In the genomic region with DNA sequence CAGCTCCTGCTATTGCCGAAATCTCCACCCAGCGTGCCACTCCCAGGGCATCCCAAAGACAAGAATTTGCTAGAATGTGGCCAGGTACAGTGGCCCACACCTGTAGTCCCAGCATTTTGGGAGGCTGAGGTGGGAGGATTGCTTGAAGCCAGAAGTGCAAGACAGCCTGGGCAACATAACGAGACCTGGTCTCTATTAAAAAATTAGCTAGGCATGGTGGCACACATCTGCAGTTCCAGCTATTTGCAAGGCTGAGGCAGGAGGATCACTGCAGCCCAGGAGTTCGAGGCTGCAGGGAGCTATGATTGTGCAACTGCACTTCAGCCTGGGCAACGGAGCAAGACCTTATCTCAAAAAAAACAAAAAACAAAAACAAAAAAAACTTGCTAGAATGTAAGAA, we compare ENCODE assay signal across 16 cellular contexts.
DNase-seq lines count a peak whose midpoint lies in the region; ATAC-seq and TF ChIP-seq lines count a peak whose summit lies in the region.
"Had no signal": no experiment of that assay in that cellular context is flagged by ENCODE, and none has a peak within 500 bp of the region (broad histone marks: within the 10 kb centered on the region; RNA-seq: fewer than 3 reads in every experiment).

No MANE protein-coding gene starts in this region.

- no peak overlapping the region for H3K27ac ChIP-seq in CD8-positive, alpha-beta T cell (ENCODE audit: low read depth, low read length)
- H3K27ac ChIP-seq: neutrophil, testis had no signal

- H2AFZ ChIP-seq in Loucy (ENCODE audit: low read length), result no peak overlapping the region

- H3K4me2 ChIP-seq in Loucy (ENCODE audit: low read depth, low read length, poor library complexity, severe bottlenecking), result peak overlapping the region; percentile 94

- no peaks in the 10 kb centered on the region for H4K20me1 ChIP-seq in Loucy (ENCODE audit: insufficient read depth, low read length, poor library complexity, severe bottlenecking)

- POLR2A ChIA-PET in CD8-positive, alpha-beta T cell (lab: Charles Lee), result interaction anchor here (1.6 kb wide), 1 partner anchor 15 kb away, joined by 5 read pairs; no protein-coding TSS in a partner anchor
- POLR2A ChIA-PET in naive thymus-derived CD8-positive, alpha-beta T cell (lab: Charles Lee), result interaction anchor here (0.7 to 1.4 kb wide), 3 partner anchors 173 to 1230 kb away, joined by 3 read pairs; no protein-coding TSS in a partner anchor

- peaks cover 7% of the 10 kb centered on the region; the same call in 1 of the 2 replicates for H3F3A ChIP-seq in Loucy (ENCODE audit: low read depth)

- ATAC-seq in CD8-positive, alpha-beta T cell, result no peak
- no peak for ATAC-seq in activated T-cell treated with anti-CD3 and anti-CD28 coated beads, Interleukin-2, amount 50 U/mL, for 72 hours (replicated peaks in 1 of 2)
- ATAC-seq in naive thymus-derived CD8-positive, alpha-beta T cell, result no peak
- no peak for ATAC-seq in HG03520 (IDR thresholded peaks at IDR 0.05; ENCODE audit: unreplicated experiment)
- no peak for ATAC-seq in HG03571 (IDR thresholded peaks at IDR 0.05; ENCODE audit: unreplicated experiment)
- ATAC-seq: right cardiac atrium had no signal

- CTCF ChIA-PET in CD8-positive, alpha-beta T cell (lab: Charles Lee), result interaction anchor here (0.9 to 4.4 kb wide), 7 partner anchors 9 to 1067 kb away, joined by 3 to 32 read pairs (median 5); no protein-coding TSS in a partner anchor

- H3K36me3 ChIP-seq in CD8-positive, alpha-beta T cell (ENCODE audit: insufficient read depth, low read length), result no peaks in the 10 kb centered on the region
- H3K36me3 ChIP-seq in Loucy (ENCODE audit: insufficient read depth, low read length), result no peaks in the 10 kb centered on the region
- H3K36me3 ChIP-seq: BE2C, neutrophil had no signal

- peaks cover 73% of the 10 kb centered on the region for H3K4me1 Mint-ChIP-seq in CD8-positive, alpha-beta T cell (ENCODE audit: low read depth)
- H3K4me1 Mint-ChIP-seq in activated T-cell treated with anti-CD3 and anti-CD28 coated beads, Interleukin-2, amount 50 U/mL, for 72 hours (ENCODE audit: low read depth), result peaks cover 70% of the 10 kb centered on the region
- H3K4me1 Mint-ChIP-seq in naive thymus-derived CD8-positive, alpha-beta T cell, result peaks cover 27 to 81% (median 77%) of the 10 kb centered on the region in 4 donors

- intact Hi-C loops in CD8-positive, alpha-beta T cell (cut with DNase I, micrococcal nuclease), result loop anchor here (2.0 to 10.0 kb wide), 11 partner anchors 14 to 1752 kb away; partner anchors contain the start of genes ZEB1 (in 2 of the 2), ARHGAP12 (in 1 of the 2), MTPAP (in 1 of the 2) and ZNF438 (in 1 of the 2)

- H3K9me3 Mint-ChIP-seq in CD8-positive, alpha-beta T cell, result no peaks in the 10 kb centered on the region
- H3K9me3 Mint-ChIP-seq in activated T-cell treated with anti-CD3 and anti-CD28 coated beads, Interleukin-2, amount 50 U/mL, for 72 hours, result no peaks in the 10 kb centered on the region
- no peaks in the 10 kb centered on the region for H3K9me3 Mint-ChIP-seq in naive thymus-derived CD8-positive, alpha-beta T cell

- H3K36me3 Mint-ChIP-seq in CD8-positive, alpha-beta T cell, result no peaks in the 10 kb centered on the region
- H3K36me3 Mint-ChIP-seq in activated T-cell treated with anti-CD3 and anti-CD28 coated beads, Interleukin-2, amount 50 U/mL, for 72 hours (ENCODE audit: insufficient read depth in 2 of 2), result peaks cover 15 to 19% of the 10 kb centered on the region in 2 donors
- no peaks in the 10 kb centered on the region for H3K36me3 Mint-ChIP-seq in naive thymus-derived CD8-positive, alpha-beta T cell

- H3K9me3 ChIP-seq in CD8-positive, alpha-beta T cell (ENCODE audit: low read length), result no peaks in the 10 kb centered on the region
- no peaks in the 10 kb centered on the region for H3K9me3 ChIP-seq in Loucy (ENCODE audit: insufficient read depth, low read depth, low read length)
- H3K9me3 ChIP-seq: BE2C, neutrophil, testis had no signal

- H3K27me3 ChIP-seq in CD8-positive, alpha-beta T cell (ENCODE audit: insufficient read depth, low read length), result no peaks in the 10 kb centered on the region
- H3K27me3 ChIP-seq in Loucy (ENCODE audit: insufficient read depth, low read length, poor library complexity, severe bottlenecking), result no peaks in the 10 kb centered on the region
- H3K27me3 ChIP-seq: BE2C, neutrophil, testis had no signal

- peak overlapping the region; percentile 61 for H3K4me3 Mint-ChIP-seq in CD8-positive, alpha-beta T cell
- H3K4me3 Mint-ChIP-seq in activated T-cell treated with anti-CD3 and anti-CD28 coated beads, Interleukin-2, amount 50 U/mL, for 72 hours, result peak overlapping the region; percentile 81 to 98
- peak overlapping the region; percentile 14 to 87 (median 70) for H3K4me3 Mint-ChIP-seq in naive thymus-derived CD8-positive, alpha-beta T cell

- H3K9me2 ChIP-seq in Loucy (replicated peaks; ENCODE audit: low read depth, low read length), result no peaks in the 10 kb centered on the region

- peaks cover 23% of the 10 kb centered on the region; the same call in 1 of the 2 replicates for H3K79me2 ChIP-seq in Loucy (ENCODE audit: insufficient read depth, low read length)

- H3K27me3 Mint-ChIP-seq in CD8-positive, alpha-beta T cell (ENCODE audit: low read depth), result no peaks in the 10 kb centered on the region
- H3K27me3 Mint-ChIP-seq in activated T-cell treated with anti-CD3 and anti-CD28 coated beads, Interleukin-2, amount 50 U/mL, for 72 hours (ENCODE audit: low read depth), result no peaks in the 10 kb centered on the region
- H3K27me3 Mint-ChIP-seq in naive thymus-derived CD8-positive, alpha-beta T cell, result no peaks in the 10 kb centered on the region

- no peak for TF ChIP-seq CTCF in CD8-positive, alpha-beta T cell (IDR thresholded peaks at IDR 0.05)
- no peak for TF ChIP-seq CTCF in Loucy (conservative IDR thresholded peaks at IDR 0.05; ENCODE audit: low read length)

- H3K4me1 ChIP-seq in CD8-positive, alpha-beta T cell (ENCODE audit: insufficient read depth, low read length), result peaks cover 66% of the 10 kb centered on the region
- peaks cover 64% of the 10 kb centered on the region for H3K4me1 ChIP-seq in Loucy (ENCODE audit: insufficient read depth, low read length, poor library complexity, severe bottlenecking)
- H3K4me1 ChIP-seq: testis had no signal

- peak overlapping the region; percentile 95 for H3K27ac Mint-ChIP-seq in CD8-positive, alpha-beta T cell
- H3K27ac Mint-ChIP-seq in activated T-cell treated with anti-CD3 and anti-CD28 coated beads, Interleukin-2, amount 50 U/mL, for 72 hours, result peak overlapping the region; percentile 99
- H3K27ac Mint-ChIP-seq in naive thymus-derived CD8-positive, alpha-beta T cell, result peak overlapping the region; percentile 88 to 99 (median 97)

- peak overlapping the region; percentile 68 for H3K9ac ChIP-seq in Loucy (ENCODE audit: low read depth, low read length, poor library complexity, severe bottlenecking)

- H3K4me3 ChIP-seq in CD8-positive, alpha-beta T cell (ENCODE audit: low read depth, low read length), result no peak overlapping the region
- H3K4me3 ChIP-seq in Loucy (ENCODE audit: low read length, poor library complexity, severe bottlenecking), result peak overlapping the region; percentile 78
- H3K4me3 ChIP-seq: testis had no signal

- DNase-seq in CD8-positive, alpha-beta T cell, result no peak
- no peak for DNase-seq in activated T-cell treated with anti-CD3 and anti-CD28 coated beads, Interleukin-2, amount 50 U/mL, for 72 hours
- no peak for DNase-seq in naive thymus-derived CD8-positive, alpha-beta T cell
- no peak for DNase-seq in T1000 (lab: John Stamatoyannopoulos, UW)
- DNase-seq: aorta; BE2C; hypothalamus; kidney glomerular epithelial cell; NCI-H774; right cardiac atrium; stimulated activated CD4-positive, alpha-beta T cell treated with anti-CD3 and anti-CD28 coated beads, Interleukin-1b, Interleukin-23, amount 100 ng/mL, for 48 hours; testis had no signal
